Comparison of ENCODE assay signal across 15 cellular contexts in genomic region chr7:85285502-85285901, GRCh38.
DNase-seq lines count a peak whose midpoint lies in the region; ATAC-seq lines count a peak whose summit lies in the region.
"Had no signal": no experiment of that assay in that cellular context is flagged by ENCODE, and none has a peak within 500 bp of the region (broad histone marks: within the 10 kb centered on the region; RNA-seq: fewer than 3 reads in every experiment).

No MANE protein-coding gene starts in this region.

- peak; percentile 64 for DNase-seq in DMS114 treated with DMSO at 0.1 percent for 48 hours (lab: John Stamatoyannopoulos, UW; ENCODE audit: unreplicated experiment)
- DNase-seq in NCI-H1092 treated with DMSO at 0.1 percent for 48 hours (lab: John Stamatoyannopoulos, UW) = peak; percentile 79
- peak; percentile 99 for DNase-seq in NCI-H748 (lab: John Stamatoyannopoulos, UW; ENCODE audit: unreplicated experiment)
- peak; percentile 6 for DNase-seq in globus pallidus (ENCODE audit: low spot score)
- DNase-seq in 8988T = no peak
- no peak for DNase-seq in glomerular visceral epithelial cell (ENCODE audit: extremely low spot score)
- no peak for DNase-seq in left lobe of liver (ENCODE audit: low spot score)
- DNase-seq: CD8-positive, alpha-beta T cell; H9; Kasumi-1; MG63; NCI-H2227 treated with DMSO at 0.1 percent for 48 hours; NCI-H510A treated with DMSO at 0.1 percent for 48 hours had no signal

- ATAC-seq in GM21423 (IDR thresholded peaks at IDR 0.05; ENCODE audit: unreplicated experiment) (no peak), left lobe of liver (no peak)
- ATAC-seq: CD8-positive, alpha-beta T cell; Right ventricle myocardium inferior had no signal

Comparison
In these comparisons a context has a peak if more than half of its experiments do, and no peak if none do; other contexts are left out.
1. DNase-seq: peak in DMS114 treated with DMSO at 0.1 percent for 48 hours (single experiment), NCI-H1092 treated with DMSO at 0.1 percent for 48 hours (single experiment), NCI-H748 (single experiment) and globus pallidus (single experiment); none in 8988T (single experiment), glomerular visceral epithelial cell (single experiment) and left lobe of liver (single experiment).